In the genomic region with DNA sequence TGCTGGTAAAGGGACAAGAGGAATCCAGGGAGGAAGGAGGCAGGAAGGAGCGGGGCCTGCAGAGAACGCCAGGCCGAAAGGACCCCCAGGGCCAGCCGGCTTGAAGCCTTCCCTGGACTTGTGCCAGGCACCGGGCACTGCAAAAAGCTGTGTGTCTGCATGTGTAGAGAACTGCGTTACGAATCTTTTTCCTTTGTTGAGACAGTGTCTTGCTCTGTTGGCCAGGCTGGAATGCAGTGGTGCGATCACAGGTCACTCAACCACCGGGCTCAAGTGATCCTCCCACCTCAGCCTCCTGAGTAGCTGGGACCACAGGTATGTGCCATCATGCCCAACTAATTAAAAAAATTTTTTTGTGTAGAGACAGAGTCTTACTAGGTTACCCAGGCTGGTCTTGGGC, we compare ENCODE assay signal across 34 cellular contexts. TPM values are rescaled to one million over a fixed set of nuclear protein-coding genes. Genes with fewer than 3 reads are reported as not detected.
"Had no signal": no experiment of that assay in that cellular context is flagged by ENCODE, and none has a peak within 500 bp of the region (broad histone marks: within the 10 kb centered on the region; RNA-seq: fewer than 3 reads in every experiment).

No MANE protein-coding gene starts in this region.

- H3K4me1 Mint-ChIP-seq: activated CD4-positive, alpha-beta memory T cell treated with anti-CD3 and anti-CD28 coated beads, Interleukin-2, amount 10 ng/mL, durations not matched to agents 7 days and 5 days; activated CD8-positive, alpha-beta memory T cell treated with anti-CD3 and anti-CD28 coated beads, Interleukin-2, amount 10 ng/mL, durations not matched to agents 7 days and 5 days; activated naive CD4-positive, alpha-beta T cell treated with anti-CD3 and anti-CD28 coated beads, Interleukin-2, amount 10 ng/mL, durations not matched to agents 7 days and 5 days had no signal

- H3K27ac Mint-ChIP-seq: activated CD4-positive, alpha-beta memory T cell treated with anti-CD3 and anti-CD28 coated beads, Interleukin-2, amount 10 ng/mL, durations not matched to agents 7 days and 5 days; activated CD8-positive, alpha-beta memory T cell treated with anti-CD3 and anti-CD28 coated beads, Interleukin-2, amount 10 ng/mL, durations not matched to agents 7 days and 5 days; activated naive CD4-positive, alpha-beta T cell treated with anti-CD3 and anti-CD28 coated beads, Interleukin-2, amount 10 ng/mL, durations not matched to agents 7 days and 5 days; activated naive CD8-positive, alpha-beta T cell had no signal

- H3K9me3 Mint-ChIP-seq: activated CD4-positive, alpha-beta memory T cell treated with anti-CD3 and anti-CD28 coated beads, Interleukin-2, amount 10 ng/mL, durations not matched to agents 7 days and 5 days; activated naive CD4-positive, alpha-beta T cell treated with anti-CD3 and anti-CD28 coated beads, Interleukin-2, amount 10 ng/mL, durations not matched to agents 7 days and 5 days had no signal

- DNase-seq: activated CD4-positive, alpha-beta memory T cell treated with anti-CD3 and anti-CD28 coated beads, Interleukin-2, amount 10 ng/mL, durations not matched to agents 7 days and 5 days; activated CD4-positive, alpha-beta T cell treated with anti-CD3 and anti-CD28 coated beads for 1 hour; activated CD4-positive, alpha-beta T cell treated with anti-CD3 and anti-CD28 coated beads for 48 hours; activated CD4-positive, CD25-positive, alpha-beta regulatory T cell; activated CD8-positive, alpha-beta memory T cell treated with anti-CD3 and anti-CD28 coated beads for 24 hours; activated CD8-positive, alpha-beta memory T cell treated with anti-CD3 and anti-CD28 coated beads, Interleukin-2, amount 10 ng/mL, durations not matched to agents 7 days and 5 days; activated CD8-positive, alpha-beta memory T cell treated with anti-CD3 and anti-CD28 coated beads, Interleukin-2, amount 50 U/mL, for 48 hours; activated effector memory CD4-positive, alpha-beta T cell treated with Interleukin-2 at 50 U/mL for 16 hours; activated naive CD4-positive, alpha-beta T cell treated with anti-CD3 and anti-CD28 coated beads, Interleukin-2, amount 10 ng/mL, durations not matched to agents 7 days and 5 days; activated T-cell treated with anti-CD3 and anti-CD28 coated beads, Interleukin-2, amount 50 U/mL, for 48 hours; amniotic stem cell; aorta; brain microvascular endothelial cell; central memory CD4-positive, alpha-beta T cell; NCI-H1092 treated with DMSO at 0.1 percent for 48 hours; NCI-H1417; NCI-H146; NCI-H187; NCI-H2029 treated with DMSO at 0.1 percent for 48 hours; NCI-H2107; NCI-H2171; NCI-H510A; NCI-H526; NCI-H82; OCI-M1; SHP77 treated with DMSO at 0.1 percent for 48 hours; SW 1271; T-helper 1 cell; T-helper 2 cell; T-helper 9 cell had no signal

- H3K9me3 ChIP-seq: SJSA1 had no signal

- H3K4me1 ChIP-seq: SJSA1 had no signal

- H3K4me3 Mint-ChIP-seq: activated CD4-positive, alpha-beta memory T cell treated with anti-CD3 and anti-CD28 coated beads, Interleukin-2, amount 10 ng/mL, durations not matched to agents 7 days and 5 days; activated CD8-positive, alpha-beta memory T cell treated with anti-CD3 and anti-CD28 coated beads, Interleukin-2, amount 10 ng/mL, durations not matched to agents 7 days and 5 days; activated naive CD4-positive, alpha-beta T cell treated with anti-CD3 and anti-CD28 coated beads, Interleukin-2, amount 10 ng/mL, durations not matched to agents 7 days and 5 days; activated naive CD8-positive, alpha-beta T cell had no signal

- ATAC-seq: activated CD8-positive, alpha-beta memory T cell treated with anti-CD3 and anti-CD28 coated beads, Interleukin-2, amount 10 ng/mL, durations not matched to agents 7 days and 5 days had no signal

- H3K27me3 Mint-ChIP-seq: activated naive CD8-positive, alpha-beta T cell had no signal

- H3K27me3 ChIP-seq: brain microvascular endothelial cell, SJSA1 had no signal

- H3K36me3 Mint-ChIP-seq: activated CD8-positive, alpha-beta memory T cell treated with anti-CD3 and anti-CD28 coated beads, Interleukin-2, amount 10 ng/mL, durations not matched to agents 7 days and 5 days; activated naive CD4-positive, alpha-beta T cell treated with anti-CD3 and anti-CD28 coated beads, Interleukin-2, amount 10 ng/mL, durations not matched to agents 7 days and 5 days; activated naive CD8-positive, alpha-beta T cell had no signal

- H3K27ac ChIP-seq: brain microvascular endothelial cell, SJSA1, VCaP had no signal

- H3K36me3 ChIP-seq: brain microvascular endothelial cell, SJSA1 had no signal

- H3K4me3 ChIP-seq: SJSA1 had no signal

RNA-seq across cellular contexts. Expression of a gene that starts 17.0 kb away (rescaled TPM):
- total RNA-seq: RPMI7951, SJSA1 had no signal
